In the genomic region with DNA sequence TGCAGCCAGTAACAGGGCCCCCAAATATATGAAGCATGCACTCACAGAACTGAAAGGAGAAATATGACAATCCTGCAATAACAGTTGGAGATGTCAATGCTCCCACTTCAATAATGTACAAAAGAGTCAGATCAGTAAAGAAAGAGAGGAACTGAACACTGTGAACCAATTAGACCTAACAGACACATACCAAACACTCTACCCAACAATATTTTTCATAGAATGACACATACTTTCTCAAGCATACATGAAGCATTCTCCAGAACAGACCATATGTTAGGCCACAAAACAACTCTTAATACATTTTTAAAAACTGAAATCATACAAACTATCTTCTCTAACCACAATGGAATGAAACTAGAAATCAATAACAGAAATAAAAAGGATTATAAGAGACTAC, we compare ENCODE assay signal across 13 cellular contexts.
DNase-seq lines count a peak whose midpoint lies in the region; ATAC-seq, FAIRE-seq and TF ChIP-seq lines count a peak whose summit lies in the region.
"Had no signal": no experiment of that assay in that cellular context is flagged by ENCODE, and none has a peak within 500 bp of the region (broad histone marks: within the 10 kb centered on the region; RNA-seq: fewer than 3 reads in every experiment).

No MANE protein-coding gene starts in this region.

- TF ChIP-seq RAD21 in GM12878 (IDR thresholded peaks at IDR 0.05; ENCODE audit: insufficient read depth, low read depth, low read length): no peak

- H3K27me3 ChIP-seq in GM12878 (replicated peaks in 1 of 2; ENCODE audit: control insufficient read depth in 2 of 2, insufficient read depth in 2 of 2, low read length in 1 of 2): no peaks in the 10 kb centered on the region

- in situ Hi-C loops in GM12878 (cut with MboI): no loop called here

- no peak for TF ChIP-seq EP300 in GM12878 (IDR thresholded peaks at IDR 0.05; ENCODE audit: borderline replicate concordance in 1 of 2, control insufficient read depth in 1 of 2, low read depth in 2 of 2, low read length in 2 of 2)

- DNase-seq in GM12891 (ENCODE audit: insufficient read length, low spot score): no peak
- no peak for DNase-seq in GM12878 (ENCODE audit: low read depth, low spot score)
- no peak for DNase-seq in nephron progenitor cell
- DNase-seq in mucosa of descending colon: no peak
- DNase-seq in inferior parietal cortex (ENCODE audit: extremely low spot score): no peak
- no peak for DNase-seq in ureter (ENCODE audit: low spot score)
- DNase-seq: activated naive CD4-positive, alpha-beta T cell; DMS153 had no signal

- peak overlapping the region; percentile 39 for H3K27ac Mint-ChIP-seq in nephron progenitor cell

- TF ChIP-seq POLR2A in GM12891 (IDR thresholded peaks at IDR 0.05; ENCODE audit: low read depth, low read length): no peak
- no peak for TF ChIP-seq POLR2A in GM12878 (IDR thresholded peaks at IDR 0.05; ENCODE audit: low read depth, low read length)

- intact Hi-C loops in GM12878 (cut with micrococcal nuclease; ENCODE audit: unreplicated experiment): no loop called here
- intact Hi-C loops in mucosa of descending colon (cut with DNase I, micrococcal nuclease): no loop called here

- H4K20me1 ChIP-seq in GM12878 (ENCODE audit: control insufficient read depth, insufficient read depth): no peaks in the 10 kb centered on the region

- POLR2A ChIA-PET in GM12878 (lab: Charles Lee): interaction anchor here (0.7 kb wide), 1 partner anchor 37 kb away, joined by 3 read pairs; no protein-coding TSS in a partner anchor

- ATAC-seq in HG02938 (IDR thresholded peaks at IDR 0.05; ENCODE audit: unreplicated experiment) (peak; percentile 91), GM12878 (peak; percentile 87), HG03280 (IDR thresholded peaks at IDR 0.05; ENCODE audit: unreplicated experiment) (no peak), mucosa of descending colon (no peak)
- ATAC-seq: HCT116 had no signal

- TF ChIP-seq CTCF in GM12878 (IDR thresholded peaks at IDR 0.05 in 2 of 3, conservative IDR thresholded peaks at IDR 0.05 in 1 of 3; ENCODE audit: control insufficient read depth in 2 of 3, extremely low read depth in 1 of 3, insufficient read depth in 1 of 3, low read depth in 3 of 3, low read length in 3 of 3): no peak
- TF ChIP-seq CTCF in nephron progenitor cell (IDR thresholded peaks at IDR 0.05): no peak
- no peak for TF ChIP-seq CTCF in mucosa of descending colon (IDR thresholded peaks at IDR 0.05)

- peaks cover 6% of the 10 kb centered on the region for H3K4me1 ChIP-seq in GM12878 (ENCODE audit: control insufficient read depth, insufficient read depth, low read length)
- no peaks in the 10 kb centered on the region for H3K4me1 ChIP-seq in mucosa of descending colon (ENCODE audit: low read depth)
- H3K4me1 ChIP-seq: parathyroid adenoma had no signal

- no peak overlapping the region for H3K4me3 ChIP-seq in GM12878
- H3K4me3 ChIP-seq in mucosa of descending colon: no peak overlapping the region

- no peak overlapping the region for H3K9ac ChIP-seq in GM12878 (ENCODE audit: control insufficient read depth, insufficient read depth, low read length)
- H3K9ac ChIP-seq: parathyroid adenoma had no signal

- H3K36me3 ChIP-seq in GM12878 (ENCODE audit: control insufficient read depth in 2 of 2, insufficient read depth in 2 of 2, low read length in 1 of 2): peaks cover 4 to 18% of the 10 kb centered on the region in 2 experiments; a peak in 2 of 4 replicates
- H3K36me3 ChIP-seq in mucosa of descending colon (ENCODE audit: low read depth): no peaks in the 10 kb centered on the region

- CTCF ChIA-PET in GM12878 (lab: Yijun Ruan, JAX): no interaction called here

- no peak overlapping the region for H3K4me2 ChIP-seq in GM12878 (ENCODE audit: control insufficient read depth, insufficient read depth)

- H3K9me3 Mint-ChIP-seq in nephron progenitor cell: no peaks in the 10 kb centered on the region

- SMC1A ChIA-PET in GM12878 (lab: Charles Lee; ENCODE audit: uncharacterized antibody, unreplicated experiment): no interaction called here

- peaks cover 67% of the 10 kb centered on the region for H3K36me3 Mint-ChIP-seq in nephron progenitor cell (ENCODE audit: low read depth)

- RAD21 ChIA-PET in GM12878 (lab: Charles Lee; ENCODE audit: unreplicated experiment): no interaction called here

- peak; percentile 48 for FAIRE-seq in GM12891 (lab: Jason Lieb, UNC)
- FAIRE-seq in GM12878 (lab: Jason Lieb, UNC): peak; percentile 70
- FAIRE-seq: keratinocyte had no signal

- H3K4me1 Mint-ChIP-seq in nephron progenitor cell: no peaks in the 10 kb centered on the region

- no peaks in the 10 kb centered on the region for H3K27me3 Mint-ChIP-seq in nephron progenitor cell (ENCODE audit: low read depth, poor library complexity)

- H3K79me2 ChIP-seq in GM12878 (ENCODE audit: control insufficient read depth, insufficient read depth, low read length): no peaks in the 10 kb centered on the region
- H3K79me2 ChIP-seq: parathyroid adenoma had no signal

- no peak overlapping the region for H3K27ac ChIP-seq in GM12878 (ENCODE audit: control insufficient read depth, insufficient read depth)
- H3K27ac ChIP-seq: parathyroid adenoma had no signal

- no TSS peak for BruUV-seq in GM12878 (replicated peaks; lab: Mats Ljungman, UMichigan)

- H3K9me3 ChIP-seq in GM12878 (replicated peaks; ENCODE audit: control insufficient read depth, insufficient read depth, low read length): no peaks in the 10 kb centered on the region
- H3K9me3 ChIP-seq in mucosa of descending colon: no peaks in the 10 kb centered on the region

- no peak overlapping the region for H3K4me3 Mint-ChIP-seq in nephron progenitor cell

- no peak overlapping the region for H2AFZ ChIP-seq in GM12878 (ENCODE audit: control insufficient read depth, low read depth, low read length)
- H2AFZ ChIP-seq: parathyroid adenoma had no signal

TF ChIP-seq in GM12891, 5 proteins besides CTCF, POLR2A, EP300 and RAD21:
- TF ChIP-seq POU2F2 (IDR thresholded peaks at IDR 0.05; ENCODE audit: low read depth, low read length) (no peak), TAF1 (IDR thresholded peaks at IDR 0.05; ENCODE audit: low read depth, low read length) (no peak), SPI1 (IDR thresholded peaks at IDR 0.05; ENCODE audit: low read depth, low read length) (peak; percentile 89)

TF ChIP-seq in GM12878, 131 proteins besides CTCF, POLR2A, EP300 and RAD21:
- TF ChIP-seq SPI1 (IDR thresholded peaks at IDR 0.05; ENCODE audit: borderline replicate concordance, insufficient read depth, low read depth, low read length) (peak; percentile 76; the same call in 1 of the 2 replicates), HCFC1 (IDR thresholded peaks at IDR 0.05; ENCODE audit: low read length) (no peak), BCL11A (IDR thresholded peaks at IDR 0.05; ENCODE audit: low read depth, low read length) (peak; percentile 41; the same call in 1 of the 2 replicates), ETV6 (conservative IDR thresholded peaks at IDR 0.05 in 1 of 2, IDR thresholded peaks at IDR 0.05 in 1 of 2; ENCODE audit: borderline replicate concordance in 1 of 2, low read depth in 1 of 2) (no peak), JUNB (IDR thresholded peaks at IDR 0.05) (peak; percentile 35), IKZF2 (IDR thresholded peaks at IDR 0.05) (peak in 1 of 2 experiments; percentile 52; a peak in 2 of 4 replicates), MTA2 (IDR thresholded peaks at IDR 0.05; ENCODE audit: low read depth) (peak; percentile 63), BHLHE40 (IDR thresholded peaks at IDR 0.05; ENCODE audit: borderline replicate concordance in 1 of 2, low read depth in 2 of 2, low read length in 1 of 2) (no peak), BCLAF1 (IDR thresholded peaks at IDR 0.05) (no peak), ATF2 (IDR thresholded peaks at IDR 0.05; ENCODE audit: low read length) (0 out of 2 replicates have a peak, but pooled peaks have one; percentile 23), RUNX3 (IDR thresholded peaks at IDR 0.05; ENCODE audit: low read length) (peak; percentile 35; the same call in 1 of the 2 replicates)

Comparison
In these comparisons a context has a peak if more than half of its experiments do, and no peak if none do; other contexts are left out.
1. ATAC-seq: peak in HG02938 (single experiment) and GM12878 (single experiment); none in HG03280 (single experiment) and mucosa of descending colon (single experiment).